ENCODE assay signal across 19 cellular contexts in genomic region chr3:56094170-56094569, GRCh38.
"Had no signal": no experiment of that assay in that cellular context is flagged by ENCODE, and none has a peak within 500 bp of the region (broad histone marks: within the 10 kb centered on the region; RNA-seq: fewer than 3 reads in every experiment).

No MANE protein-coding gene starts in this region.

- H3K36me3 ChIP-seq: colonic mucosa, gastroesophageal sphincter, heart left ventricle, left lung, lower lobe of right lung had no signal

- H3K27me3 ChIP-seq: colonic mucosa, foreskin keratinocyte, gastroesophageal sphincter, heart left ventricle, hepatocyte, left lung had no signal

- H3K4me2 ChIP-seq: hepatocyte had no signal

- H3K9me3 Mint-ChIP-seq: dendritic cell treated with granulocyte-macrophage colony-stimulating factor and Interleukin-4, amounts not matched to agents 40 ng/mL and 50 ng/mL, for 4 days; endodermal cell had no signal

- H3K4me3 ChIP-seq: colonic mucosa, gastroesophageal sphincter, heart left ventricle, hepatocyte, left lung, lower lobe of right lung had no signal

- H3K27ac ChIP-seq: colonic mucosa, epithelial cell of prostate, foreskin keratinocyte, gastroesophageal sphincter, heart left ventricle, hepatocyte, left lung, lower lobe of right lung had no signal

- H3K4me3 Mint-ChIP-seq: dendritic cell treated with granulocyte-macrophage colony-stimulating factor and Interleukin-4, amounts not matched to agents 40 ng/mL and 50 ng/mL, for 4 days; effector memory CD8-positive, alpha-beta T cell; endodermal cell had no signal

- H3K9me3 ChIP-seq: colonic mucosa, gastroesophageal sphincter, heart left ventricle, left lung, lower lobe of right lung had no signal

- ATAC-seq: effector memory CD8-positive, alpha-beta T cell; esophagus mucosa; foreskin keratinocyte; gastroesophageal sphincter; heart left ventricle; left cardiac atrium; left lung; left ventricle myocardium superior; lower lobe of right lung had no signal

- H3K4me1 ChIP-seq: colonic mucosa, foreskin keratinocyte, gastroesophageal sphincter, left lung, lower lobe of right lung had no signal

- H3K27me3 Mint-ChIP-seq: effector memory CD8-positive, alpha-beta T cell had no signal

- DNase-seq: colonic mucosa; cortex of kidney; effector CD8-positive, alpha-beta T cell; effector memory CD8-positive, alpha-beta T cell; endodermal cell; erythroblast; foreskin keratinocyte; heart left ventricle; left cardiac atrium; left lung; left ventricle myocardium superior; lower lobe of right lung; mesenchymal stem cell; midbrain had no signal

- H2AFZ ChIP-seq: hepatocyte had no signal

- H3K79me2 ChIP-seq: hepatocyte had no signal

- H3K27ac Mint-ChIP-seq: dendritic cell treated with granulocyte-macrophage colony-stimulating factor and Interleukin-4, amounts not matched to agents 40 ng/mL and 50 ng/mL, for 4 days; effector memory CD8-positive, alpha-beta T cell; endodermal cell had no signal
